ENCODE assay signal across 2 cellular contexts in genomic region chr16:80968386-80969113, GRCh38.
TF ChIP-seq lines count a peak whose summit lies in the region.

No MANE protein-coding gene starts in this region.

TF ChIP-seq in SK-N-SH, 30 proteins besides CTCF, POLR2A, EP300 and RAD21 (continued from another document):
- TF ChIP-seq, protein P1, sequence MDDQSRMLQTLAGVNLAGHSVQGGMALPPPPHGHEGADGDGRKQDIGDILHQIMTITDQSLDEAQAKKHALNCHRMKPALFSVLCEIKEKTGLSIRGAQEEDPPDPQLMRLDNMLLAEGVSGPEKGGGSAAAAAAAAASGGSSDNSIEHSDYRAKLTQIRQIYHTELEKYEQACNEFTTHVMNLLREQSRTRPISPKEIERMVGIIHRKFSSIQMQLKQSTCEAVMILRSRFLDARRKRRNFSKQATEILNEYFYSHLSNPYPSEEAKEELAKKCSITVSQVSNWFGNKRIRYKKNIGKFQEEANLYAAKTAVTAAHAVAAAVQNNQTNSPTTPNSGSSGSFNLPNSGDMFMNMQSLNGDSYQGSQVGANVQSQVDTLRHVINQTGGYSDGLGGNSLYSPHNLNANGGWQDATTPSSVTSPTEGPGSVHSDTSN (IDR thresholded peaks at IDR 0.05), result no peak
- no peak for TF ChIP-seq EZH2phosphoT487 (IDR thresholded peaks at IDR 0.05; ENCODE audit: borderline replicate concordance, low read depth)
- TF ChIP-seq USF1 (IDR thresholded peaks at IDR 0.05; ENCODE audit: borderline replicate concordance, low read depth), result no peak
- no peak for TF ChIP-seq MAX (IDR thresholded peaks at IDR 0.05; ENCODE audit: low read depth)
- TF ChIP-seq FOSL2 (IDR thresholded peaks at IDR 0.05; ENCODE audit: borderline replicate concordance, low read depth), result no peak
- TF ChIP-seq ELF1 (IDR thresholded peaks at IDR 0.05), result no peak
- no peak for TF ChIP-seq FOXM1 (IDR thresholded peaks at IDR 0.05; ENCODE audit: low read depth)
- TF ChIP-seq CHD2 (IDR thresholded peaks at IDR 0.05; ENCODE audit: low read length, partially characterized antibody), result no peak
- TF ChIP-seq MXI1 (IDR thresholded peaks at IDR 0.05; ENCODE audit: low read depth, low read length), result no peak
- no peak for TF ChIP-seq TCF12 (IDR thresholded peaks at IDR 0.05)

TF ChIP-seq in SK-N-SH treated with all-trans-retinoic acid at 6 μM for 48 hours, 23 proteins besides CTCF, POLR2A, EP300 and RAD21 (continued from another document):
- TF ChIP-seq PATZ1 (CRISPR knock-in tag; IDR thresholded peaks at IDR 0.05; ENCODE audit: borderline replicate concordance) (no peak), CREB5 (CRISPR knock-in tag; IDR thresholded peaks at IDR 0.05; ENCODE audit: low read depth) (no peak), TCF4 (CRISPR knock-in tag; IDR thresholded peaks at IDR 0.05; ENCODE audit: borderline replicate concordance) (no peak), PPARA (CRISPR knock-in tag; IDR thresholded peaks at IDR 0.05; ENCODE audit: borderline replicate concordance) (no peak), SNAI2 (CRISPR knock-in tag; IDR thresholded peaks at IDR 0.05) (no peak), GLIS3 (CRISPR knock-in tag; IDR thresholded peaks at IDR 0.05) (no peak), RARB (CRISPR knock-in tag; IDR thresholded peaks at IDR 0.05) (no peak)
